Comparison of ENCODE assay signal across 1 cellular context in the genomic region with DNA sequence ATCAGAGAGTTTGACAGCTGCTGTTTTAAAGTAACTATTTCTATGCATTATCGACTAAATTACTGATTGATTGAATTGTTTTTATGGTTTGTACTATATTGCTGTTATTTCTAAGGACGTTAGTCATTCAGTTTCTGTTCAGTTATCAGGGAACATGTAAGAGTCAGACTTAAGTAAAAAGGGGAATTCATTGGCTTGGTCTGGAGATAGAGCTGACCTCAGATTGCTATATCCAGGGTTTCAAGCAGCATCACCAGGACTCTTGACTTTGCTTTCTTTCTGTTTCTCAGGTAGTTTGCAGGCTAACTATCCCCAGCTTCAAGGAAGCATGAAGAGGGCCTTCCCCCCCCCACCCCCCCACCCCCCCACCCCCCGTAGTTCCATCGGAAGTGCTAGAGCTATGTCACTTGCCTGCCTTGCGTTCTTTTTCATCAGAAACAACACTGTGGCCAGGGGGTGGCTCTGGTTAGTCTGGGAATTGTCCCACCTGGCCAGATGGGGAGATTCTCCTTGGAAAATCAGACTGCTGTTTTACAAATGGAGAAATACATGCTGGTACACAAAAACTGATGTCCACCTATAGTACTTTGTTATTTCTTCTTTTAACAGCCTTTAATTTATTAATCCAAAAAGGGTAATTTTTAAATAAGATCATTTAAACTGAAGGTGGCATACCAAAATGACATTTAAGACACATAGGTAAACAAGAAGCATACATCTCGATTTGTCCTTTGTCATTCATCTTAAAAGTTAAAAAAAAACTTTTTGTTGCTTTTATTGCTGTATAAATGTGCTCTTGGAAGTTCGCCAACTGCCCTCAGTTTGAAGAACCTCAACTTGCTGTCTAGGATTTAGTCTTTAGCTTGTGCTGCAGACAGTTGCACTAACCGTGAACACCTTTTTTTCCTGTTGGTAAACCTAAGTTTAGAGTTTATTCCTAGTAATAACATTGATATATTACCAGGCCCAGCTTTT.
TF ChIP-seq lines count a peak whose summit lies in the region.

No MANE protein-coding gene starts in this region.

TF ChIP-seq in HepG2, 621 proteins besides CTCF, POLR2A, EP300 and RAD21:
- no peak for TF ChIP-seq ZNF33B (CRISPR knock-in tag; IDR thresholded peaks at IDR 0.05)
- TF ChIP-seq BORCS8-MEF2B (CRISPR knock-in tag; IDR thresholded peaks at IDR 0.05): no peak
- TF ChIP-seq HNRNPK (IDR thresholded peaks at IDR 0.05; ENCODE audit: low read depth, low read length, poor library complexity, severe bottlenecking): peak; percentile 42
- TF ChIP-seq ZNF841 (CRISPR knock-in tag; IDR thresholded peaks at IDR 0.05; ENCODE audit: borderline replicate concordance): no peak
- no peak for TF ChIP-seq NFE2L2 (IDR thresholded peaks at IDR 0.05; ENCODE audit: low read length)
- TF ChIP-seq, protein P1, sequence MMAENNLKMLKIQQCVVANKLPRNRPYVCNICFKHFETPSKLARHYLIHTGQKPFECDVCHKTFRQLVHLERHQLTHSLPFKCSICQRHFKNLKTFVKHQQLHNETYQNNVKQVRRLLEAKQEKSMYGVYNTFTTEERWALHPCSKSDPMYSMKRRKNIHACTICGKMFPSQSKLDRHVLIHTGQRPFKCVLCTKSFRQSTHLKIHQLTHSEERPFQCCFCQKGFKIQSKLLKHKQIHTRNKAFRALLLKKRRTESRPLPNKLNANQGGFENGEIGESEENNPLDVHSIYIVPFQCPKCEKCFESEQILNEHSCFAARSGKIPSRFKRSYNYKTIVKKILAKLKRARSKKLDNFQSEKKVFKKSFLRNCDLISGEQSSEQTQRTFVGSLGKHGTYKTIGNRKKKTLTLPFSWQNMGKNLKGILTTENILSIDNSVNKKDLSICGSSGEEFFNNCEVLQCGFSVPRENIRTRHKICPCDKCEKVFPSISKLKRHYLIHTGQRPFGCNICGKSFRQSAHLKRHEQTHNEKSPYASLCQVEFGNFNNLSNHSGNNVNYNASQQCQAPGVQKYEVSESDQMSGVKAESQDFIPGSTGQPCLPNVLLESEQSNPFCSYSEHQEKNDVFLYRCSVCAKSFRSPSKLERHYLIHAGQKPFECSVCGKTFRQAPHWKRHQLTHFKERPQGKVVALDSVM (CRISPR knock-in tag; IDR thresholded peaks at IDR 0.05): 0 out of 2 replicates have a peak, but pooled peaks have one; percentile 1
TF ChIP-seq in HepG2: peak in this region for 2.
